8 cellular contexts compared by ENCODE assay signal in genomic region chr17:41666336-41666680, GRCh38. TPM values are rescaled to one million over a fixed set of nuclear protein-coding genes. Genes with fewer than 3 reads are reported as not detected.
DNase-seq lines count a peak whose midpoint lies in the region; ATAC-seq and TF ChIP-seq lines count a peak whose summit lies in the region.

No MANE protein-coding gene starts in this region.

- 0% methylated on average over 12 to 14 of the region's 14 CpGs for WGBS in body of pancreas, 2 donors

- TF ChIP-seq CTCF in LNCaP clone FGC (IDR thresholded peaks at IDR 0.05; ENCODE audit: control insufficient read depth, extremely low read depth, insufficient read depth) (no peak), body of pancreas (IDR thresholded peaks at IDR 0.05) (no peak)

- no peaks in the 10 kb centered on the region for H3K9me3 ChIP-seq in body of pancreas

- H3K36me3 ChIP-seq in body of pancreas (replicated peaks in 1 of 2; ENCODE audit: insufficient read depth in 1 of 2, low read depth in 2 of 2): no peaks in the 10 kb centered on the region

- peak overlapping the region; percentile 78 to 90 (median 82) for H3K27ac ChIP-seq in body of pancreas

- no peaks in the 10 kb centered on the region for H3K27me3 ChIP-seq in body of pancreas

- H3K4me1 ChIP-seq in body of pancreas: peaks cover 21% of the 10 kb centered on the region

- no peak for TF ChIP-seq POLR2A in body of pancreas (IDR thresholded peaks at IDR 0.05)

- DNase-seq in DMS 273 treated with DMSO at 0.1 percent for 48 hours (lab: John Stamatoyannopoulos, UW): peak; percentile 58
- no peak for DNase-seq in LNCaP clone FGC (ENCODE audit: low read depth)
- peak; percentile 72 to 77 (median 74) for DNase-seq in T-helper 1 cell
- DNase-seq in body of pancreas: peak; percentile 44 to 73 (median 61)
- peak; percentile 61 for DNase-seq in kidney glomerular epithelial cell (lab: John Stamatoyannopoulos, UW)
- DNase-seq in stimulated activated CD4-positive, alpha-beta T cell treated with anti-CD3 and anti-CD28 coated beads, Interleukin-4, amount 100 ng/mL, for 1 hour: peak; percentile 67
- DNase-seq in NOMO-1 treated with DMSO at 0.1 percent for 48 hours (lab: John Stamatoyannopoulos, UW; ENCODE audit: unreplicated experiment): no peak

- peak overlapping the region; percentile 42 for H3K4me3 ChIP-seq in LNCaP clone FGC (ENCODE audit: low read depth, low read length)
- H3K4me3 ChIP-seq in body of pancreas: no peak overlapping the region

- intact Hi-C loops in body of pancreas (cut with DNase I): no loop called here

- peak; percentile 38 for ATAC-seq in GM21737 (IDR thresholded peaks at IDR 0.05; ENCODE audit: unreplicated experiment)
- peak; percentile 34 for ATAC-seq in body of pancreas

RNA-seq across cellular contexts. Expression of gene EIF1, which starts 22.4 kb away (rescaled TPM):
- total RNA-seq in body of pancreas: 100 to 1,000 TPM in 1 of 2 donors, 10 to 100 TPM in 1; 99.5 to 120 TPM

RNA-seq across cellular contexts. Expression of gene KRT17, which starts 41.9 kb away (rescaled TPM):
- total RNA-seq in body of pancreas: 1 to 10 TPM; 4.4 to 5.9 TPM

RNA-seq across cellular contexts. Expression of gene GAST, which starts 45.8 kb away (rescaled TPM):
- not detected for total RNA-seq in body of pancreas

RNA-seq across cellular contexts. Expression of gene KRT16, which starts 53.7 kb away (rescaled TPM):
- total RNA-seq in body of pancreas: 1 to 10 TPM; 1.6 to 4.2 TPM

Comparison
In these comparisons a context has a peak if more than half of its experiments do, and no peak if none do; other contexts are left out.
1. DNase-seq: peak in DMS 273 treated with DMSO at 0.1 percent for 48 hours (single experiment), T-helper 1 cell (5 of 5), body of pancreas (4 of 4), kidney glomerular epithelial cell (single experiment) and stimulated activated CD4-positive, alpha-beta T cell treated with anti-CD3 and anti-CD28 coated beads, Interleukin-4, amount 100 ng/mL, for 1 hour (single experiment); none in LNCaP clone FGC (single experiment) and NOMO-1 treated with DMSO at 0.1 percent for 48 hours (single experiment).